ENCODE assay signal across 40 cellular contexts in genomic region chr4:73456177-73457022, GRCh38. TPM values are rescaled to one million over a fixed set of nuclear protein-coding genes. Genes with fewer than 3 reads are reported as not detected.
"Had no signal": no experiment of that assay in that cellular context is flagged by ENCODE, and none has a peak within 500 bp of the region (broad histone marks: within the 10 kb centered on the region; RNA-seq: fewer than 3 reads in every experiment).

No MANE protein-coding gene starts in this region.

- DNase-seq: activated CD4-positive, alpha-beta memory T cell treated with anti-CD3 and anti-CD28 coated beads, Interleukin-2, amount 10 ng/mL, durations not matched to agents 7 days and 5 days; activated CD4-positive, alpha-beta T cell treated with anti-CD3 and anti-CD28 coated beads for 1 hour; activated CD4-positive, alpha-beta T cell treated with anti-CD3 and anti-CD28 coated beads for 36 hours; activated CD4-positive, alpha-beta T cell treated with anti-CD3 and anti-CD28 coated beads for 48 hours; activated CD4-positive, alpha-beta T cell treated with anti-CD3 and anti-CD28 coated beads, Interleukin-2, amount 10 ng/mL, durations not matched to agents 7 days and 5 days; activated CD4-positive, alpha-beta T cell treated with anti-CD3 and anti-CD28 coated beads, Interleukin-2, amount 50 U/mL, for 48 hours; activated CD4-positive, CD25-positive, alpha-beta regulatory T cell; activated CD8-positive, alpha-beta memory T cell treated with anti-CD3 and anti-CD28 coated beads for 24 hours; activated CD8-positive, alpha-beta memory T cell treated with anti-CD3 and anti-CD28 coated beads, Interleukin-2, amount 10 ng/mL, durations not matched to agents 7 days and 5 days; activated CD8-positive, alpha-beta memory T cell treated with anti-CD3 and anti-CD28 coated beads, Interleukin-2, amount 50 U/mL, for 48 hours; activated CD8-positive, alpha-beta T cell treated with anti-CD3 and anti-CD28 coated beads, Interleukin-2, amount 10 ng/mL, durations not matched to agents 7 days and 5 days; activated effector memory CD4-positive, alpha-beta T cell treated with Interleukin-2 at 50 U/mL for 16 hours; activated gamma-delta T cell; activated naive CD4-positive, alpha-beta T cell treated with anti-CD3 and anti-CD28 coated beads, Interleukin-2, amount 10 ng/mL, durations not matched to agents 7 days and 5 days; activated naive CD4-positive, alpha-beta T cell treated with Interleukin-2 at 50 U/mL for 16 hours; activated naive CD8-positive, alpha-beta T cell treated with anti-CD3 and anti-CD28 coated beads, Interleukin-2, amount 10 ng/mL, durations not matched to agents 7 days and 5 days; activated naive CD8-positive, alpha-beta T cell treated with anti-CD3 and anti-CD28 coated beads, Interleukin-2, amount 50 U/mL, for 24 hours; activated T-cell treated with anti-CD3 and anti-CD28 coated beads, Interleukin-2, amount 50 U/mL, for 24 hours; activated T-cell treated with anti-CD3 and anti-CD28 coated beads, Interleukin-2, amount 50 U/mL, for 48 hours; amygdala; anterior cingulate cortex; body of pancreas; brain microvascular endothelial cell; central memory CD4-positive, alpha-beta T cell; T-helper 1 cell; T-helper 2 cell; T-helper 9 cell; WERI-Rb-1 had no signal

- H3K4me3 ChIP-seq: ascending aorta, body of pancreas, breast epithelium had no signal

- H3K27me3 Mint-ChIP-seq: activated CD4-positive, alpha-beta memory T cell treated with anti-CD3 and anti-CD28 coated beads, Interleukin-2, amount 10 ng/mL, durations not matched to agents 7 days and 5 days; activated CD4-positive, alpha-beta T cell treated with anti-CD3 and anti-CD28 coated beads, Interleukin-2, amount 10 ng/mL, durations not matched to agents 7 days and 5 days; activated naive CD8-positive, alpha-beta T cell treated with anti-CD3 and anti-CD28 coated beads, Interleukin-2, amount 10 ng/mL, durations not matched to agents 7 days and 5 days had no signal

- H3K27ac Mint-ChIP-seq: activated CD4-positive, alpha-beta memory T cell treated with anti-CD3 and anti-CD28 coated beads, Interleukin-2, amount 10 ng/mL, durations not matched to agents 7 days and 5 days; activated CD4-positive, alpha-beta T cell treated with anti-CD3 and anti-CD28 coated beads for 36 hours; activated CD4-positive, alpha-beta T cell treated with anti-CD3 and anti-CD28 coated beads, Interleukin-2, amount 10 ng/mL, durations not matched to agents 7 days and 5 days; activated CD8-positive, alpha-beta memory T cell treated with anti-CD3 and anti-CD28 coated beads, Interleukin-2, amount 10 ng/mL, durations not matched to agents 7 days and 5 days; activated CD8-positive, alpha-beta T cell treated with anti-CD3 and anti-CD28 coated beads, Interleukin-2, amount 10 ng/mL, durations not matched to agents 7 days and 5 days; activated naive CD4-positive, alpha-beta T cell treated with anti-CD3 and anti-CD28 coated beads, Interleukin-2, amount 10 ng/mL, durations not matched to agents 7 days and 5 days; activated naive CD4-positive, alpha-beta T cell treated with anti-CD3 and anti-CD28 coated beads, Interleukin-2, amount 50 U/mL, for 24 hours; activated naive CD8-positive, alpha-beta T cell; activated naive CD8-positive, alpha-beta T cell treated with anti-CD3 and anti-CD28 coated beads, Interleukin-2, amount 10 ng/mL, durations not matched to agents 7 days and 5 days; activated naive CD8-positive, alpha-beta T cell treated with anti-CD3 and anti-CD28 coated beads, Interleukin-2, amount 50 U/mL, for 24 hours; activated T-cell treated with anti-CD3 and anti-CD28 coated beads, Interleukin-2, amount 50 U/mL, for 24 hours; activated T-helper 2 cell treated with anti-CD3 and anti-CD28 coated beads, Interferon-gamma antibody, Interleukin-2, Interleukin-4, amounts not matched to agents 10 μg/mL and 5 μg/mL and 100 μg/mL, durations not matched to agents 14 hours and 24 hours and 36 hours; T-helper 1 cell treated with Interleukin-12 subunit alpha and Interleukin-12 subunit beta and Interleukin-4 antibody, amounts not matched to agents 30 μg/mL and 1 μg/mL, for 36 hours; T-helper 2 cell treated with Interferon-gamma antibody and Interleukin-4, amounts not matched to agents 5 μg/mL and 100 μg/mL, for 36 hours; WTC11 had no signal

- H3K36me3 Mint-ChIP-seq: activated CD8-positive, alpha-beta memory T cell treated with anti-CD3 and anti-CD28 coated beads, Interleukin-2, amount 10 ng/mL, durations not matched to agents 7 days and 5 days; activated naive CD4-positive, alpha-beta T cell treated with anti-CD3 and anti-CD28 coated beads, Interleukin-2, amount 10 ng/mL, durations not matched to agents 7 days and 5 days; activated naive CD4-positive, alpha-beta T cell treated with anti-CD3 and anti-CD28 coated beads, Interleukin-2, amount 50 U/mL, for 24 hours; activated naive CD8-positive, alpha-beta T cell; activated naive CD8-positive, alpha-beta T cell treated with anti-CD3 and anti-CD28 coated beads, Interleukin-2, amount 10 ng/mL, durations not matched to agents 7 days and 5 days had no signal

- H3K4me3 Mint-ChIP-seq: activated CD4-positive, alpha-beta memory T cell treated with anti-CD3 and anti-CD28 coated beads, Interleukin-2, amount 10 ng/mL, durations not matched to agents 7 days and 5 days; activated CD4-positive, alpha-beta T cell treated with anti-CD3 and anti-CD28 coated beads for 36 hours; activated CD4-positive, alpha-beta T cell treated with anti-CD3 and anti-CD28 coated beads, Interleukin-2, amount 10 ng/mL, durations not matched to agents 7 days and 5 days; activated CD8-positive, alpha-beta memory T cell treated with anti-CD3 and anti-CD28 coated beads, Interleukin-2, amount 10 ng/mL, durations not matched to agents 7 days and 5 days; activated CD8-positive, alpha-beta T cell treated with anti-CD3 and anti-CD28 coated beads, Interleukin-2, amount 10 ng/mL, durations not matched to agents 7 days and 5 days; activated naive CD4-positive, alpha-beta T cell treated with anti-CD3 and anti-CD28 coated beads, Interleukin-2, amount 10 ng/mL, durations not matched to agents 7 days and 5 days; activated naive CD4-positive, alpha-beta T cell treated with anti-CD3 and anti-CD28 coated beads, Interleukin-2, amount 50 U/mL, for 24 hours; activated naive CD8-positive, alpha-beta T cell; activated naive CD8-positive, alpha-beta T cell treated with anti-CD3 and anti-CD28 coated beads, Interleukin-2, amount 10 ng/mL, durations not matched to agents 7 days and 5 days; activated naive CD8-positive, alpha-beta T cell treated with anti-CD3 and anti-CD28 coated beads, Interleukin-2, amount 50 U/mL, for 24 hours; activated T-cell treated with anti-CD3 and anti-CD28 coated beads, Interleukin-2, amount 50 U/mL, for 24 hours; T-helper 1 cell treated with Interleukin-12 subunit alpha and Interleukin-12 subunit beta and Interleukin-4 antibody, amounts not matched to agents 30 μg/mL and 1 μg/mL, for 36 hours; T-helper 2 cell treated with Interferon-gamma antibody and Interleukin-4, amounts not matched to agents 5 μg/mL and 100 μg/mL, for 36 hours; WTC11 had no signal

- H3K27ac ChIP-seq: ascending aorta, body of pancreas, brain microvascular endothelial cell, breast epithelium, WERI-Rb-1 had no signal

- H3K9me3 ChIP-seq: ascending aorta, body of pancreas, breast epithelium had no signal

- H3K27me3 ChIP-seq: ascending aorta, body of pancreas, brain microvascular endothelial cell, breast epithelium had no signal

- ATAC-seq: activated CD4-positive, alpha-beta T cell treated with anti-CD3 and anti-CD28 coated beads for 36 hours; activated CD4-positive, CD25-positive, alpha-beta regulatory T cell treated with anti-CD3 and anti-CD28 coated beads, Interleukin-2, amount 50 U/mL, for 24 hours; activated CD8-positive, alpha-beta memory T cell treated with anti-CD3 and anti-CD28 coated beads, Interleukin-2, amount 10 ng/mL, durations not matched to agents 7 days and 5 days; activated CD8-positive, alpha-beta T cell treated with anti-CD3 and anti-CD28 coated beads, Interleukin-2, amount 10 ng/mL, durations not matched to agents 7 days and 5 days; activated naive CD8-positive, alpha-beta T cell treated with anti-CD3 and anti-CD28 coated beads, Interleukin-2, amount 50 U/mL, for 24 hours; body of pancreas; WTC11 had no signal

- H3K9me3 Mint-ChIP-seq: activated CD4-positive, alpha-beta memory T cell treated with anti-CD3 and anti-CD28 coated beads, Interleukin-2, amount 10 ng/mL, durations not matched to agents 7 days and 5 days; activated CD4-positive, alpha-beta T cell treated with anti-CD3 and anti-CD28 coated beads, Interleukin-2, amount 10 ng/mL, durations not matched to agents 7 days and 5 days; activated naive CD4-positive, alpha-beta T cell treated with anti-CD3 and anti-CD28 coated beads, Interleukin-2, amount 10 ng/mL, durations not matched to agents 7 days and 5 days; activated naive CD4-positive, alpha-beta T cell treated with anti-CD3 and anti-CD28 coated beads, Interleukin-2, amount 50 U/mL, for 24 hours; activated naive CD8-positive, alpha-beta T cell treated with anti-CD3 and anti-CD28 coated beads, Interleukin-2, amount 10 ng/mL, durations not matched to agents 7 days and 5 days; activated naive CD8-positive, alpha-beta T cell treated with anti-CD3 and anti-CD28 coated beads, Interleukin-2, amount 50 U/mL, for 24 hours; activated T-cell treated with anti-CD3 and anti-CD28 coated beads, Interleukin-2, amount 50 U/mL, for 24 hours; activated T-helper 2 cell treated with anti-CD3 and anti-CD28 coated beads, Interferon-gamma antibody, Interleukin-2, Interleukin-4, amounts not matched to agents 10 μg/mL and 5 μg/mL and 100 μg/mL, durations not matched to agents 14 hours and 24 hours and 36 hours; T-helper 1 cell treated with Interleukin-12 subunit alpha and Interleukin-12 subunit beta and Interleukin-4 antibody, amounts not matched to agents 30 μg/mL and 1 μg/mL, for 36 hours; T-helper 2 cell treated with Interferon-gamma antibody and Interleukin-4, amounts not matched to agents 5 μg/mL and 100 μg/mL, for 36 hours had no signal

- H3K4me1 Mint-ChIP-seq: activated CD4-positive, alpha-beta memory T cell treated with anti-CD3 and anti-CD28 coated beads, Interleukin-2, amount 10 ng/mL, durations not matched to agents 7 days and 5 days; activated CD4-positive, alpha-beta T cell treated with anti-CD3 and anti-CD28 coated beads for 36 hours; activated CD4-positive, alpha-beta T cell treated with anti-CD3 and anti-CD28 coated beads, Interleukin-2, amount 10 ng/mL, durations not matched to agents 7 days and 5 days; activated CD8-positive, alpha-beta memory T cell treated with anti-CD3 and anti-CD28 coated beads, Interleukin-2, amount 10 ng/mL, durations not matched to agents 7 days and 5 days; activated naive CD4-positive, alpha-beta T cell treated with anti-CD3 and anti-CD28 coated beads, Interleukin-2, amount 10 ng/mL, durations not matched to agents 7 days and 5 days; activated naive CD4-positive, alpha-beta T cell treated with anti-CD3 and anti-CD28 coated beads, Interleukin-2, amount 50 U/mL, for 24 hours; activated naive CD8-positive, alpha-beta T cell treated with anti-CD3 and anti-CD28 coated beads, Interleukin-2, amount 10 ng/mL, durations not matched to agents 7 days and 5 days; activated naive CD8-positive, alpha-beta T cell treated with anti-CD3 and anti-CD28 coated beads, Interleukin-2, amount 50 U/mL, for 24 hours had no signal

- H3K36me3 ChIP-seq: ascending aorta, brain microvascular endothelial cell, breast epithelium, WERI-Rb-1 had no signal

- H3K4me1 ChIP-seq: ascending aorta, breast epithelium had no signal

RNA-seq across cellular contexts. Expression of gene AFP, which starts 20.4 kb away (rescaled TPM):
- total RNA-seq: activated CD4-positive, alpha-beta memory T cell treated with anti-CD3 and anti-CD28 coated beads, Interleukin-2, amount 10 ng/mL, durations not matched to agents 7 days and 5 days; activated CD4-positive, alpha-beta T cell treated with anti-CD3 and anti-CD28 coated beads for 36 hours; activated CD4-positive, alpha-beta T cell treated with anti-CD3 and anti-CD28 coated beads, Interleukin-2, amount 10 ng/mL, durations not matched to agents 7 days and 5 days; activated CD8-positive, alpha-beta memory T cell treated with anti-CD3 and anti-CD28 coated beads, Interleukin-2, amount 10 ng/mL, durations not matched to agents 7 days and 5 days; activated CD8-positive, alpha-beta T cell treated with anti-CD3 and anti-CD28 coated beads, Interleukin-2, amount 10 ng/mL, durations not matched to agents 7 days and 5 days; activated naive CD8-positive, alpha-beta T cell treated with anti-CD3 and anti-CD28 coated beads, Interleukin-2, amount 10 ng/mL, durations not matched to agents 7 days and 5 days; activated T-helper 2 cell treated with anti-CD3 and anti-CD28 coated beads, Interferon-gamma antibody, Interleukin-2, Interleukin-4, amounts not matched to agents 10 μg/mL and 5 μg/mL and 100 μg/mL, durations not matched to agents 14 hours and 24 hours and 36 hours; ascending aorta; body of pancreas; cardiac septum had no signal
- polyA plus RNA-seq: adipose tissue had no signal

RNA-seq across cellular contexts. Expression of gene AFM, which starts 25.1 kb away (rescaled TPM):
- total RNA-seq: activated CD4-positive, alpha-beta memory T cell treated with anti-CD3 and anti-CD28 coated beads, Interleukin-2, amount 10 ng/mL, durations not matched to agents 7 days and 5 days; activated CD4-positive, alpha-beta T cell treated with anti-CD3 and anti-CD28 coated beads for 36 hours; activated CD4-positive, alpha-beta T cell treated with anti-CD3 and anti-CD28 coated beads, Interleukin-2, amount 10 ng/mL, durations not matched to agents 7 days and 5 days; activated CD8-positive, alpha-beta memory T cell treated with anti-CD3 and anti-CD28 coated beads, Interleukin-2, amount 10 ng/mL, durations not matched to agents 7 days and 5 days; activated CD8-positive, alpha-beta T cell treated with anti-CD3 and anti-CD28 coated beads, Interleukin-2, amount 10 ng/mL, durations not matched to agents 7 days and 5 days; activated naive CD8-positive, alpha-beta T cell treated with anti-CD3 and anti-CD28 coated beads, Interleukin-2, amount 10 ng/mL, durations not matched to agents 7 days and 5 days; activated T-helper 2 cell treated with anti-CD3 and anti-CD28 coated beads, Interferon-gamma antibody, Interleukin-2, Interleukin-4, amounts not matched to agents 10 μg/mL and 5 μg/mL and 100 μg/mL, durations not matched to agents 14 hours and 24 hours and 36 hours; ascending aorta; breast epithelium; cardiac septum; cerebellum; WTC11 had no signal
- polyA plus RNA-seq: adipose tissue had no signal

RNA-seq across cellular contexts. Expression of gene ALB, which starts 52.3 kb away (rescaled TPM):
- total RNA-seq: activated CD4-positive, alpha-beta memory T cell treated with anti-CD3 and anti-CD28 coated beads, Interleukin-2, amount 10 ng/mL, durations not matched to agents 7 days and 5 days; activated CD4-positive, alpha-beta T cell treated with anti-CD3 and anti-CD28 coated beads for 36 hours; activated CD4-positive, alpha-beta T cell treated with anti-CD3 and anti-CD28 coated beads, Interleukin-2, amount 10 ng/mL, durations not matched to agents 7 days and 5 days; activated CD8-positive, alpha-beta memory T cell treated with anti-CD3 and anti-CD28 coated beads, Interleukin-2, amount 10 ng/mL, durations not matched to agents 7 days and 5 days; activated CD8-positive, alpha-beta T cell treated with anti-CD3 and anti-CD28 coated beads, Interleukin-2, amount 10 ng/mL, durations not matched to agents 7 days and 5 days; activated naive CD8-positive, alpha-beta T cell treated with anti-CD3 and anti-CD28 coated beads, Interleukin-2, amount 10 ng/mL, durations not matched to agents 7 days and 5 days; activated T-helper 2 cell treated with anti-CD3 and anti-CD28 coated beads, Interferon-gamma antibody, Interleukin-2, Interleukin-4, amounts not matched to agents 10 μg/mL and 5 μg/mL and 100 μg/mL, durations not matched to agents 14 hours and 24 hours and 36 hours; cardiac septum had no signal
